9 cellular contexts compared by ENCODE assay signal in genomic region chr18:48345596-48345995, GRCh38.
A peak's percentile ranks its signal among the peaks of the same experiment; 100 is the strongest.
DNase-seq lines count a peak whose midpoint lies in the region; ATAC-seq and TF ChIP-seq lines count a peak whose summit lies in the region.
"Had no signal": no experiment of that assay in that cellular context is flagged by ENCODE, and none has a peak within 500 bp of the region (broad histone marks: within the 10 kb centered on the region; RNA-seq: fewer than 3 reads in every experiment).

No MANE protein-coding gene starts in this region.

- H2BK120ac ChIP-seq in mesendoderm (ENCODE audit: low read depth, low read length): no peak overlapping the region

- H3K18ac ChIP-seq in mesendoderm (ENCODE audit: low read length): no peak overlapping the region

- no peaks in the 10 kb centered on the region for H3K9me3 ChIP-seq in adrenal gland (replicated peaks in 1 of 3)

- H3K9ac ChIP-seq in mesendoderm (ENCODE audit: low read length): no peak overlapping the region

- no peak overlapping the region for H3K56ac ChIP-seq in mesendoderm (ENCODE audit: low read length)

- intact Hi-C loops in adrenal gland (cut with DNase I): loop anchor here (10.0 kb wide), 2 partner anchors 59 to 99 kb away; partner anchors contain the start of gene ZBTB7C (in 1 of the 2)

- TF ChIP-seq POLR2A in adrenal gland (IDR thresholded peaks at IDR 0.05): no peak

- H3K4ac ChIP-seq in mesendoderm (ENCODE audit: low read depth, low read length): no peak overlapping the region

- no peak overlapping the region for H4K5ac ChIP-seq in mesendoderm (ENCODE audit: low read length)

- ATAC-seq in left lobe of liver (peak; percentile 68), HG03565 (IDR thresholded peaks at IDR 0.05; ENCODE audit: unreplicated experiment) (no peak), GM21786 (IDR thresholded peaks at IDR 0.05; ENCODE audit: unreplicated experiment) (no peak)

- no peaks in the 10 kb centered on the region for H3K27me3 ChIP-seq in adrenal gland
- H3K27me3 ChIP-seq in mesendoderm (ENCODE audit: insufficient read depth, low read length, poor library complexity): no peaks in the 10 kb centered on the region

- H3K23ac ChIP-seq in mesendoderm (ENCODE audit: low read length): no peak overlapping the region

- no peak overlapping the region for H2BK5ac ChIP-seq in mesendoderm (ENCODE audit: low read length)

- no peak overlapping the region for H3K4me2 ChIP-seq in mesendoderm (ENCODE audit: low read length)

- WGBS in adrenal gland, 4 donors: 65 to 95% (median 79%) methylated on average over 2 of the region's 2 CpGs
- WGBS in mesendoderm (ENCODE audit: extremely low coverage, insufficient coverage, low lambda C conversion rate): no CpG with 5 or more reads among the region's 2 CpGs

- H4K8ac ChIP-seq in mesendoderm (ENCODE audit: low read depth, low read length): no peak overlapping the region

- H3K27ac ChIP-seq in adrenal gland (no peak overlapping the region), mesendoderm (ENCODE audit: low read depth, low read length) (no peak overlapping the region)

- no peaks in the 10 kb centered on the region for H3K36me3 ChIP-seq in adrenal gland (replicated peaks in 1 of 2)
- H3K36me3 ChIP-seq in mesendoderm (ENCODE audit: control insufficient read depth, insufficient read depth, low read length): no peaks in the 10 kb centered on the region

- DNase-seq in AG20443 (ENCODE audit: low spot score) (peak; percentile 51), HT-29 (ENCODE audit: low spot score) (peak; percentile 43), adrenal gland (peak in 2 of 7 donors; percentile 18 to 52), left lobe of liver (ENCODE audit: low spot score) (peak; percentile 49), mesendoderm (no peak), NCI-H2171 (lab: John Stamatoyannopoulos, UW) (no peak)
- DNase-seq: activated CD4-positive, alpha-beta T cell treated with anti-CD3 and anti-CD28 coated beads for 1 hour had no signal

- H3K79me1 ChIP-seq in mesendoderm (ENCODE audit: low read length): no peaks in the 10 kb centered on the region

- no peak overlapping the region for H2AK5ac ChIP-seq in mesendoderm (ENCODE audit: low read length)

- H3K4me1 ChIP-seq in adrenal gland (replicated peaks in 1 of 2) (peaks cover 21 to 49% of the 10 kb centered on the region in 2 donors), mesendoderm (ENCODE audit: control insufficient read depth, low read depth, low read length) (no peaks in the 10 kb centered on the region)

- no peak overlapping the region for H2BK15ac ChIP-seq in mesendoderm (replicated peaks; ENCODE audit: low read depth)

- peak in 4 of 6 experiments; percentile 22 to 33 (median 26) for TF ChIP-seq CTCF in adrenal gland (IDR thresholded peaks at IDR 0.05)

- no peaks in the 10 kb centered on the region for H3K79me2 ChIP-seq in mesendoderm (ENCODE audit: control insufficient read depth, insufficient read depth, low read length)

- no peak overlapping the region for H3K4me3 ChIP-seq in adrenal gland
- no peak overlapping the region for H3K4me3 ChIP-seq in mesendoderm (ENCODE audit: low read length)

Comparison
In these comparisons a context has a peak if more than half of its experiments do, and no peak if none do; other contexts are left out.
1. DNase-seq: peak in AG20443 (single experiment), HT-29 (single experiment) and left lobe of liver (single experiment); none in mesendoderm (single experiment) and NCI-H2171 (single experiment).